Comparison of ENCODE assay signal across 1 cellular context in the genomic region with DNA sequence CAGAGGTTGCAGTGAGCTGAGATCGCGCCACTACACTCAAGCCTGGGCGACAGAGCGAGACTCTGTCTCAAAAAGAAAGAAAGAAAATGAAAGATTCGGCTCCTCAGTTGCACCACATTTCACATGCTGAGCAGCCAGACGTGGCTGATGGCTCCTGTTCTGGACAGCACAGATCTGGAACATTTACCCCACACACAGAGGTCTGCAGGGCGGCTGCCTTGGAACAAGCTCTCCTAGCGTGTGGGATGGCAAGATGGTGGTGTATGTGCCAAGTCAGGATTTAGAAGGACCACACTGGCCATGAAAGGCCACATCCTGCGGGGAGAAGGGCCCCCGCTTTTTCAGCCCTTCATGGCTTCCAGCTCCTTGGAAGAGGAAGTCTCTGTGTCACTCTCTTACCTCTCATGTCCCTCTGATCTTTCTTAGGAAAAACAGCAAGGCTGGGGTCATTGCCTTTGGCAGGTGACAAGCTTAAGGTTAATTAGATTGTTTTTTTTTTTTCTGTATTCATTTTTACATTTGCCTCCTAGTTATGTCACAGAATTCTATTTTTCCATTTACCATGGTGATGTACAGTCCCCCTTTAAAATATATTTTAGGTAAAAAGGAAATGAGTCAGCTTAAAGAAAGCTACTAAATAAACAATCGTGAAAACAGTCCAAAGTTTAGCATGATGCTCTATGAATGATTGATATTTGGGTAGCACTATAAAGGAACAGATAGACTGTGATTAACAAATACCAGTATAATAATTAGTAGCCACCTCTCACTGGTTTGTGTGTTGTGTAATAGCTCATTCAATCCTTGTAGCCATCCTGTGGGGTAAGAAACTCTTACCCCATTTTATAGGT.
TF ChIP-seq lines count a peak whose summit lies in the region.

No MANE protein-coding gene starts in this region.

TF ChIP-seq in HCT116, 20 proteins besides CTCF, POLR2A, EP300 and RAD21:
- TF ChIP-seq, protein P1, sequence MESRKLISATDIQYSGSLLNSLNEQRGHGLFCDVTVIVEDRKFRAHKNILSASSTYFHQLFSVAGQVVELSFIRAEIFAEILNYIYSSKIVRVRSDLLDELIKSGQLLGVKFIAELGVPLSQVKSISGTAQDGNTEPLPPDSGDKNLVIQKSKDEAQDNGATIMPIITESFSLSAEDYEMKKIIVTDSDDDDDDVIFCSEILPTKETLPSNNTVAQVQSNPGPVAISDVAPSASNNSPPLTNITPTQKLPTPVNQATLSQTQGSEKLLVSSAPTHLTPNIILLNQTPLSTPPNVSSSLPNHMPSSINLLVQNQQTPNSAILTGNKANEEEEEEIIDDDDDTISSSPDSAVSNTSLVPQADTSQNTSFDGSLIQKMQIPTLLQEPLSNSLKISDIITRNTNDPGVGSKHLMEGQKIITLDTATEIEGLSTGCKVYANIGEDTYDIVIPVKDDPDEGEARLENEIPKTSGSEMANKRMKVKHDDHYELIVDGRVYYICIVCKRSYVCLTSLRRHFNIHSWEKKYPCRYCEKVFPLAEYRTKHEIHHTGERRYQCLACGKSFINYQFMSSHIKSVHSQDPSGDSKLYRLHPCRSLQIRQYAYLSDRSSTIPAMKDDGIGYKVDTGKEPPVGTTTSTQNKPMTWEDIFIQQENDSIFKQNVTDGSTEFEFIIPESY (IDR thresholded peaks at IDR 0.05; ENCODE audit: extremely low read depth, insufficient replicate concordance, low read length): no peak
- TF ChIP-seq CBX3 (IDR thresholded peaks at IDR 0.05; ENCODE audit: low read depth) (no peak), EZH2phosphoT487 (IDR thresholded peaks at IDR 0.05; ENCODE audit: borderline replicate concordance) (no peak), SP1 (IDR thresholded peaks at IDR 0.05; ENCODE audit: low read depth) (no peak), POLR2AphosphoS5 (IDR thresholded peaks at IDR 0.05; ENCODE audit: low read depth, low read length) (no peak), TCF7L2 (IDR thresholded peaks at IDR 0.05; ENCODE audit: borderline replicate concordance, extremely low read depth, insufficient read depth, insufficient read length) (no peak), ZFX (IDR thresholded peaks at IDR 0.05) (no peak)
- TF ChIP-seq, protein P2, sequence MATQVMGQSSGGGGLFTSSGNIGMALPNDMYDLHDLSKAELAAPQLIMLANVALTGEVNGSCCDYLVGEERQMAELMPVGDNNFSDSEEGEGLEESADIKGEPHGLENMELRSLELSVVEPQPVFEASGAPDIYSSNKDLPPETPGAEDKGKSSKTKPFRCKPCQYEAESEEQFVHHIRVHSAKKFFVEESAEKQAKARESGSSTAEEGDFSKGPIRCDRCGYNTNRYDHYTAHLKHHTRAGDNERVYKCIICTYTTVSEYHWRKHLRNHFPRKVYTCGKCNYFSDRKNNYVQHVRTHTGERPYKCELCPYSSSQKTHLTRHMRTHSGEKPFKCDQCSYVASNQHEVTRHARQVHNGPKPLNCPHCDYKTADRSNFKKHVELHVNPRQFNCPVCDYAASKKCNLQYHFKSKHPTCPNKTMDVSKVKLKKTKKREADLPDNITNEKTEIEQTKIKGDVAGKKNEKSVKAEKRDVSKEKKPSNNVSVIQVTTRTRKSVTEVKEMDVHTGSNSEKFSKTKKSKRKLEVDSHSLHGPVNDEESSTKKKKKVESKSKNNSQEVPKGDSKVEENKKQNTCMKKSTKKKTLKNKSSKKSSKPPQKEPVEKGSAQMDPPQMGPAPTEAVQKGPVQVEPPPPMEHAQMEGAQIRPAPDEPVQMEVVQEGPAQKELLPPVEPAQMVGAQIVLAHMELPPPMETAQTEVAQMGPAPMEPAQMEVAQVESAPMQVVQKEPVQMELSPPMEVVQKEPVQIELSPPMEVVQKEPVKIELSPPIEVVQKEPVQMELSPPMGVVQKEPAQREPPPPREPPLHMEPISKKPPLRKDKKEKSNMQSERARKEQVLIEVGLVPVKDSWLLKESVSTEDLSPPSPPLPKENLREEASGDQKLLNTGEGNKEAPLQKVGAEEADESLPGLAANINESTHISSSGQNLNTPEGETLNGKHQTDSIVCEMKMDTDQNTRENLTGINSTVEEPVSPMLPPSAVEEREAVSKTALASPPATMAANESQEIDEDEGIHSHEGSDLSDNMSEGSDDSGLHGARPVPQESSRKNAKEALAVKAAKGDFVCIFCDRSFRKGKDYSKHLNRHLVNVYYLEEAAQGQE (IDR thresholded peaks at IDR 0.05; ENCODE audit: low read depth): no peak
- TF ChIP-seq, protein P3, sequence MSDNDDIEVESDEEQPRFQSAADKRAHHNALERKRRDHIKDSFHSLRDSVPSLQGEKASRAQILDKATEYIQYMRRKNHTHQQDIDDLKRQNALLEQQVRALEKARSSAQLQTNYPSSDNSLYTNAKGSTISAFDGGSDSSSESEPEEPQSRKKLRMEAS (IDR thresholded peaks at IDR 0.05): no peak
